Comparison of ENCODE assay signal across 1 cellular context in the genomic region with DNA sequence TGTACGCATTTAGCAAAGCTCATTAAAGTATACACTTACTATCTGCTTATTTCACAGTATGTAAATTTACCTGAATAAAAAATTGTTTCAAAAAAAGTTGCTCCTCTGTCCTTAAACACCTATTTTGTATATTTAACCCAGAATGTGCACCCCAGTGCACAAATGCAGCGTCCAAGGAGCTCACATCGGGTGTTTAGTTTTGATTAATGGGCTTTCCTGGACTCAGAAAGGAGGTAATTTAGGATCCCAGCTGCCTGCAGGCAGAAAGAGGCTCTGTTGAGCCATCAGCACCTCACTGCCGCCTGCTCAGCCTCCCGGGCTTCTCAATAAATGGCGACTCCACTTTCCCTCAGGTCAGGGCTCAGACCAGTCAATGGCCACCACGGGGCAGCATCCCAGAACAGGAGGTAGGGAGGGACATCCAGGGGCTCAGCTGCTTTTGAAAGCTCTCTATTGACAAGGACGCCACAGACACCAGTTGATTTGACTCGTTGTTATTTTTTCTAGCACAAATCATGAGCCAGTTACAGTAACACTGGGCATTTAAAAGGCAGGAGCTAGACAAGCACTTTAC.
TF ChIP-seq lines count a peak whose summit lies in the region.

No MANE protein-coding gene starts in this region.

TF ChIP-seq in SK-N-SH, 30 proteins besides CTCF, POLR2A, EP300 and RAD21 (continued from another document):
- TF ChIP-seq, protein P1, sequence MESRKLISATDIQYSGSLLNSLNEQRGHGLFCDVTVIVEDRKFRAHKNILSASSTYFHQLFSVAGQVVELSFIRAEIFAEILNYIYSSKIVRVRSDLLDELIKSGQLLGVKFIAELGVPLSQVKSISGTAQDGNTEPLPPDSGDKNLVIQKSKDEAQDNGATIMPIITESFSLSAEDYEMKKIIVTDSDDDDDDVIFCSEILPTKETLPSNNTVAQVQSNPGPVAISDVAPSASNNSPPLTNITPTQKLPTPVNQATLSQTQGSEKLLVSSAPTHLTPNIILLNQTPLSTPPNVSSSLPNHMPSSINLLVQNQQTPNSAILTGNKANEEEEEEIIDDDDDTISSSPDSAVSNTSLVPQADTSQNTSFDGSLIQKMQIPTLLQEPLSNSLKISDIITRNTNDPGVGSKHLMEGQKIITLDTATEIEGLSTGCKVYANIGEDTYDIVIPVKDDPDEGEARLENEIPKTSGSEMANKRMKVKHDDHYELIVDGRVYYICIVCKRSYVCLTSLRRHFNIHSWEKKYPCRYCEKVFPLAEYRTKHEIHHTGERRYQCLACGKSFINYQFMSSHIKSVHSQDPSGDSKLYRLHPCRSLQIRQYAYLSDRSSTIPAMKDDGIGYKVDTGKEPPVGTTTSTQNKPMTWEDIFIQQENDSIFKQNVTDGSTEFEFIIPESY (IDR thresholded peaks at IDR 0.05; ENCODE audit: borderline replicate concordance, low read depth), result no peak
- no peak for TF ChIP-seq MAX (IDR thresholded peaks at IDR 0.05; ENCODE audit: low read depth)
- no peak for TF ChIP-seq TAF1 (IDR thresholded peaks at IDR 0.05; ENCODE audit: borderline replicate concordance, low read depth, low read length)
- TF ChIP-seq GABPA (IDR thresholded peaks at IDR 0.05; ENCODE audit: low read depth), result no peak
- no peak for TF ChIP-seq FOXM1 (IDR thresholded peaks at IDR 0.05; ENCODE audit: low read depth)
